In the genomic region with DNA sequence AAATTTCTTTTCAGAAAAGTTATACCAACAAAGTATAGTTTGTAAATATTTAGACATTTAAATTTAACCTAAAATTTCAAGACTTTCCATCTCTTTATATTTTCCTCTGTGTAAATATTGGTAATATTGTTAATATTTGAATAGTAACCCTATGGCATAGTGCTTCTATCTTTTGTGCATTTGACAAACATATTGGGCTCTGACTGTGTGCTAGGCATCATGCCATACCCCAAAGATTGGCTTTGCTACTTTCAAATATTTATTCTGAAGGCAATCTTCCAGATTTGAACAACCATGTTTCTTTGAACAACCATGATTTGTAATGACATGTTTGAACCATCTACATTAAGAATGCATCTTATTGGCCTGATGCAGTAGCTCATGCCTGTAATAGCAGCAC, we compare ENCODE assay signal across 26 cellular contexts.
"Had no signal": no experiment of that assay in that cellular context is flagged by ENCODE, and none has a peak within 500 bp of the region (broad histone marks: within the 10 kb centered on the region; RNA-seq: fewer than 3 reads in every experiment).

No MANE protein-coding gene starts in this region.

- H3K36me3 ChIP-seq: esophagus squamous epithelium, heart right ventricle, left lung, neutrophil, stomach, thyroid gland, vagina had no signal

- H2AFZ ChIP-seq: parathyroid adenoma had no signal

- H3K27ac ChIP-seq: esophagus squamous epithelium, heart right ventricle, left lung, neutrophil, parathyroid adenoma, stomach, thyroid gland, vagina had no signal

- H3K9me3 ChIP-seq: esophagus squamous epithelium, heart right ventricle, left lung, mucosa of descending colon, neutrophil, stomach, thyroid gland, vagina had no signal

- H3K9ac ChIP-seq: parathyroid adenoma had no signal

- H3K4me3 ChIP-seq: esophagus squamous epithelium, heart right ventricle, left lung, mucosa of descending colon, smooth muscle cell, stomach, thyroid gland, vagina had no signal

- H3K27me3 ChIP-seq: esophagus squamous epithelium, neutrophil, thyroid gland, vagina had no signal

- DNase-seq: effector CD8-positive, alpha-beta T cell; endodermal cell; esophagus squamous epithelium; foreskin melanocyte; glutamatergic neuron; heart right ventricle; hippocampal formation; left cardiac atrium; left lung; mesenchymal stem cell; mucosa of descending colon; naive B cell; stimulated activated CD4-positive, alpha-beta T cell treated with anti-CD3 and anti-CD28 coated beads, Interleukin-12 subunit alpha, Interleukin-12 subunit beta, amount 100 ng/mL, for 4 hours; stimulated activated CD4-positive, alpha-beta T cell treated with anti-CD3 and anti-CD28 coated beads, Interleukin-1b, Interleukin-23, amount 100 ng/mL, for 48 hours; stimulated activated CD4-positive, alpha-beta T cell treated with anti-CD3 and anti-CD28 coated beads, Interleukin-4, amount 100 ng/mL, for 24 hours; stimulated activated naive CD4-positive, alpha-beta T cell treated with Interleukin-2 at 50 U/mL for 16 hours; stomach; thyroid gland; trophoblast cell had no signal

- ATAC-seq: heart right ventricle; left cardiac atrium; left lung; mucosa of descending colon; natural killer cell treated with Interleukin-12 subunit alpha and Interleukin-12 subunit beta and Interleukin-15 and Interleukin-18, amount 100 ng/mL, for 72 hours; sciatic nerve; stimulated activated effector memory CD8-positive, alpha-beta T cell treated with anti-CD3 and anti-CD28 coated beads, Interleukin-12 subunit alpha, Interleukin-12 subunit beta, amount 100 ng/mL, for 72 hours had no signal

- H3K79me2 ChIP-seq: parathyroid adenoma had no signal

- H3K4me2 ChIP-seq: smooth muscle cell had no signal

- H3K4me1 ChIP-seq: left lung, parathyroid adenoma had no signal
